In the genomic region with DNA sequence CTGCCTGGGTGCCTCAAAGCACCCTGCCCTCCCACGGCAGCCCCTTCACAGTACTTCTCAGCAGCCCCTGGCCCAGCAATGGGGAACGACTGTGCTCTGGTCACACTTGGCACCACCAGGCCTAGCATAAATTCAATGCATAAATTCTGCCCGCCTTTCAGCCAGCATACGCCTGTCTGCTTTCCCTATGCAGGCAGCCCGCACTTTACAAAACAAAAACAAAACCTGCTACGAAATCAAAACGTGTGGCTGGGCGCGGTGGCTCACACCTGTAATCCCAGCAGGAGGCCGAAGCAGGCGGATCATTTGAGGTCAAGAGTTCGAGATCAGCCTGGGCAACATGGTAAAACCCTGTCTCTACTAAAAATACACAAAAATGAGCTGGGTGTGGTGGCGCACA, we compare ENCODE assay signal across 18 cellular contexts.
"Had no signal": no experiment of that assay in that cellular context is flagged by ENCODE, and none has a peak within 500 bp of the region (broad histone marks: within the 10 kb centered on the region; RNA-seq: fewer than 3 reads in every experiment).

No MANE protein-coding gene starts in this region.

- H3K4me3 ChIP-seq: dorsolateral prefrontal cortex, left lung, lung, smooth muscle cell, suprapubic skin, thyroid gland, upper lobe of left lung, uterus had no signal

- DNase-seq: cortex of kidney; dorsolateral prefrontal cortex; effector CD8-positive, alpha-beta T cell; immature natural killer cell; left lung; mesenchymal stem cell; naive B cell; stimulated activated CD4-positive, alpha-beta T cell treated with anti-CD3 and anti-CD28 coated beads, Interleukin-2, amount 100 ng/mL, for 48 hours; stimulated activated naive CD4-positive, alpha-beta T cell treated with Interleukin-2 at 50 U/mL for 16 hours; thyroid gland; upper lobe of left lung; uterus had no signal

- H3K4me3 Mint-ChIP-seq: immature natural killer cell, naive B cell, nephron had no signal

- H3K36me3 ChIP-seq: upper lobe of left lung, uterus had no signal

- H3K36me3 Mint-ChIP-seq: immature natural killer cell, naive B cell had no signal

- H3K4me1 Mint-ChIP-seq: immature natural killer cell, naive B cell had no signal

- ATAC-seq: left lung had no signal

- H3K4me1 ChIP-seq: left lung, suprapubic skin, thyroid gland, upper lobe of left lung, uterus had no signal

- H3K4me2 ChIP-seq: smooth muscle cell had no signal

- H3K9me3 Mint-ChIP-seq: immature natural killer cell, naive B cell, nephron had no signal

- FAIRE-seq: frontal cortex, keratinocyte had no signal

- H3K9me3 ChIP-seq: left lung, suprapubic skin, thyroid gland, upper lobe of left lung, uterus had no signal

- H3K27me3 ChIP-seq: dorsolateral prefrontal cortex, left lung, suprapubic skin, thyroid gland, upper lobe of left lung, uterus had no signal

- H3K27ac Mint-ChIP-seq: immature natural killer cell, naive B cell had no signal

- H3K27ac ChIP-seq: left lung, suprapubic skin, thyroid gland, upper lobe of left lung, uterus had no signal
